In the genomic region with DNA sequence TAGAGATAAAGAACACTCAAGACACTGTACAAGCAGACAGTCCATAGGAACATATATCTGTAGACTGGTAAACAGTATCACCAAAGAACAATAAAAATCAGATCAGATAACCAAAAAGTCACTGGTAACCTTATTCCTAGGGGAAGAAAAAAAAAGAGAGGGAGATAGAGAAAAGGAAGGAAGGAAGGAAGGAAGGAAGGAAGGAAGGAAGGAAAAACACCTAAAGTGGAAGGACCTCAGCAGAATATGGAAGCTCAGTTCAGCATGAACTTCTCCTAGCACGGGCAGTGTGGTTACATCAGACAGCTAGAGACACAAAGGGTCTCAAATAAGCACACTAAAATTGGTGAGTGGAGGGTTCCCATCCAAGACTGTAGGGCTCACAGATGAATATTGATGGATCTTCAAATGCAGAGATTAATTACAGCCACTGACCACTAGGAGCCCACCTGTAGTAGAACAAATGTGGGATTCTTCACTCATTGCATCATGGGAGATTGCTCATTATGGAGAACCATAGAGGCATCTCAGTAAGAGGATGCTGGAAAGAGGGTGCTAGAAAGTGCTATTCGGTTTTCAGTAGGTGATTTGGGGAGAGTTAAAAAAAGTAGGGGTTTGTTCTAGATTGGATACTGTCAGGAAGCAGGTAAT, we compare ENCODE assay signal across 21 cellular contexts.
DNase-seq lines count a peak whose midpoint lies in the region; ATAC-seq and TF ChIP-seq lines count a peak whose summit lies in the region.
"Had no signal": no experiment of that assay in that cellular context is flagged by ENCODE, and none has a peak within 500 bp of the region (broad histone marks: within the 10 kb centered on the region; RNA-seq: fewer than 3 reads in every experiment).

No MANE protein-coding gene starts in this region.

- no peak overlapping the region for H4K5ac ChIP-seq in mesendoderm (ENCODE audit: low read length)

- H3K9ac ChIP-seq in SK-N-MC (ENCODE audit: insufficient read length): no peak overlapping the region
- no peak overlapping the region for H3K9ac ChIP-seq in mesendoderm (ENCODE audit: low read length)

- H3K9me3 Mint-ChIP-seq in activated CD4-positive, alpha-beta T cell treated with anti-CD3 and anti-CD28 coated beads for 36 hours (ENCODE audit: low read depth): no peaks in the 10 kb centered on the region

- no peaks in the 10 kb centered on the region for H3K27me3 ChIP-seq in mesendoderm (ENCODE audit: insufficient read depth, low read length, poor library complexity)
- H3K27me3 ChIP-seq: SJCRH30, testis had no signal

- H3K36me3 Mint-ChIP-seq in activated CD4-positive, alpha-beta T cell treated with anti-CD3 and anti-CD28 coated beads for 36 hours (ENCODE audit: low read depth): no peaks in the 10 kb centered on the region

- H3K79me1 ChIP-seq in mesendoderm (ENCODE audit: low read length): no peaks in the 10 kb centered on the region

- H3K4me1 ChIP-seq in HEK293 (ENCODE audit: control insufficient read depth, insufficient read depth, low read length) (no peaks in the 10 kb centered on the region), mesendoderm (ENCODE audit: control insufficient read depth, low read depth, low read length) (peaks cover 2% of the 10 kb centered on the region)
- H3K4me1 ChIP-seq: left ventricle myocardium inferior, SJCRH30, testis had no signal

- H3K4ac ChIP-seq in mesendoderm (ENCODE audit: low read depth, low read length): no peak overlapping the region

- H3K4me3 ChIP-seq in GM12864 (ENCODE audit: low read depth, low read length): no peak overlapping the region
- no peak overlapping the region for H3K4me3 ChIP-seq in HEK293 (ENCODE audit: low read depth, low read length)
- H3K4me3 ChIP-seq in SK-N-MC: no peak overlapping the region
- H3K4me3 ChIP-seq in mesendoderm (ENCODE audit: low read length): no peak overlapping the region
- H3K4me3 ChIP-seq: left ventricle myocardium inferior, SJCRH30, testis had no signal

- no peaks in the 10 kb centered on the region for H3K79me2 ChIP-seq in mesendoderm (ENCODE audit: control insufficient read depth, insufficient read depth, low read length)

- H3K27ac Mint-ChIP-seq in activated CD4-positive, alpha-beta T cell treated with anti-CD3 and anti-CD28 coated beads for 36 hours: no peak overlapping the region
- H3K27ac Mint-ChIP-seq: B cell, HFFc6 had no signal

- no peak overlapping the region for H3K4me2 ChIP-seq in mesendoderm (ENCODE audit: low read length)

- peaks cover 9% of the 10 kb centered on the region for H3K27me3 Mint-ChIP-seq in activated CD4-positive, alpha-beta T cell treated with anti-CD3 and anti-CD28 coated beads for 36 hours
- H3K27me3 Mint-ChIP-seq: B cell had no signal

- no peak for ATAC-seq in activated CD4-positive, alpha-beta T cell treated with anti-CD3 and anti-CD28 coated beads for 36 hours
- no peak for ATAC-seq in GM19395 (IDR thresholded peaks at IDR 0.05; ENCODE audit: unreplicated experiment)

- H2BK5ac ChIP-seq in mesendoderm (ENCODE audit: low read length): no peak overlapping the region

- H3K23ac ChIP-seq in mesendoderm (ENCODE audit: low read length): no peak overlapping the region

- H4K8ac ChIP-seq in mesendoderm (ENCODE audit: low read depth, low read length): no peak overlapping the region

- H3K36me3 ChIP-seq in HEK293 (ENCODE audit: control insufficient read depth in 2 of 2, insufficient read depth in 1 of 2, low read length in 2 of 2) (no peaks in the 10 kb centered on the region), SK-N-MC (ENCODE audit: insufficient read depth, low read length) (no peaks in the 10 kb centered on the region), mesendoderm (ENCODE audit: control insufficient read depth, insufficient read depth, low read length) (no peaks in the 10 kb centered on the region)
- H3K36me3 ChIP-seq: left ventricle myocardium inferior, SJCRH30 had no signal

- H3K56ac ChIP-seq in mesendoderm (ENCODE audit: low read length): no peak overlapping the region

- H2BK120ac ChIP-seq in mesendoderm (ENCODE audit: low read depth, low read length): no peak overlapping the region

- CTCF ChIA-PET in HEK293 (lab: Yijun Ruan, JAX): interaction anchor here (0.6 to 0.7 kb wide), 2 partner anchors 128 to 1763 kb away, joined by 3 read pairs; no protein-coding TSS in a partner anchor
- CTCF ChIA-PET in activated CD4-positive, alpha-beta T cell treated with anti-CD3 and anti-CD28 coated beads for 36 hours (lab: Charles Lee): interaction anchor here (1.1 kb wide), 1 partner anchor 52 kb away, joined by 5 read pairs; no protein-coding TSS in a partner anchor

- no peaks in the 10 kb centered on the region for H3K9me3 ChIP-seq in HEK293 (ENCODE audit: control insufficient read depth, insufficient read depth, low read depth, low read length)
- no peaks in the 10 kb centered on the region for H3K9me3 ChIP-seq in SK-N-MC (ENCODE audit: low read depth, low read length)
- H3K9me3 ChIP-seq: left ventricle myocardium inferior, SJCRH30, testis had no signal

- no peak overlapping the region for H3K18ac ChIP-seq in mesendoderm (ENCODE audit: low read length)

- POLR2A ChIA-PET in HEK293 (lab: Yijun Ruan, JAX): no interaction called here
- POLR2A ChIA-PET in activated CD4-positive, alpha-beta T cell treated with anti-CD3 and anti-CD28 coated beads for 36 hours (lab: Charles Lee): no interaction called here

- TF ChIP-seq CTCF in GM12864 (IDR thresholded peaks at IDR 0.05; ENCODE audit: low read depth, low read length, missing control alignments) (peak; percentile 34), HEK293 (tag by site-specific recombination; IDR thresholded peaks at IDR 0.05) (no peak)

- H3K4me3 Mint-ChIP-seq in activated CD4-positive, alpha-beta T cell treated with anti-CD3 and anti-CD28 coated beads for 36 hours: no peak overlapping the region
- H3K4me3 Mint-ChIP-seq: B cell, HFFc6 had no signal

- H3K27ac ChIP-seq in HEK293 (ENCODE audit: extremely low read depth, low read depth, low read length) (no peak overlapping the region), SK-N-MC (peak overlapping the region; percentile 72), mesendoderm (ENCODE audit: low read depth, low read length) (no peak overlapping the region)
- H3K27ac ChIP-seq: left ventricle myocardium inferior, SJCRH30, testis had no signal

- no CpG with 5 or more reads among the region's 2 CpGs for WGBS in mesendoderm (ENCODE audit: extremely low coverage, insufficient coverage, low lambda C conversion rate)

- DNase-seq in GM12864 (ENCODE audit: low read depth): no peak
- no peak for DNase-seq in SK-N-MC (ENCODE audit: low read depth, low spot score)
- DNase-seq in mesendoderm: peak; percentile 47
- DNase-seq in activated CD4-positive, alpha-beta T cell treated with anti-CD3 and anti-CD28 coated beads for 36 hours: no peak
- no peak for DNase-seq in superior temporal gyrus (ENCODE audit: extremely low spot score)
- DNase-seq: activated CD4-positive, CD25-positive, alpha-beta regulatory T cell treated with anti-CD3 and anti-CD28 coated beads, Interleukin-2, amount 50 U/mL, for 72 hours; activated CD8-positive, alpha-beta memory T cell treated with anti-CD3 and anti-CD28 coated beads, Interleukin-2, amount 50 U/mL, for 4 hours; activated gamma-delta T cell; anterior cingulate cortex; HFFc6; left ventricle myocardium inferior; NCI-H1436 treated with DMSO at 0.1 percent for 48 hours; NCI-H226; stimulated activated CD4-positive, alpha-beta T cell treated with anti-CD3 and anti-CD28 coated beads, Interleukin-4, amount 100 ng/mL, for 4 hours; stimulated activated CD8-positive, alpha-beta memory T cell treated with anti-CD3 and anti-CD28 coated beads, Interleukin-4, amount 100 ng/mL, for 48 hours; T-helper 9 cell; testis had no signal

- H3K4me1 Mint-ChIP-seq in activated CD4-positive, alpha-beta T cell treated with anti-CD3 and anti-CD28 coated beads for 36 hours: no peaks in the 10 kb centered on the region

- no peak overlapping the region for H2BK15ac ChIP-seq in mesendoderm (replicated peaks; ENCODE audit: low read depth)

- no peak overlapping the region for H2AK5ac ChIP-seq in mesendoderm (ENCODE audit: low read length)

- intact Hi-C loops in activated CD4-positive, alpha-beta T cell treated with anti-CD3 and anti-CD28 coated beads for 36 hours (cut with DNase I, micrococcal nuclease): no loop called here

TF ChIP-seq in HEK293, 187 proteins besides CTCF, POLR2A, EP300 and RAD21:
- TF ChIP-seq ZNF366 (tag by site-specific recombination; conservative IDR thresholded peaks at IDR 0.05): peak; percentile 69
- TF ChIP-seq GLIS1 (tag by site-specific recombination; IDR thresholded peaks at IDR 0.05): no peak
- TF ChIP-seq ZNF76 (tag by site-specific recombination; IDR thresholded peaks at IDR 0.05; ENCODE audit: borderline replicate concordance, low read depth): no peak
- no peak for TF ChIP-seq ZNF391 (tag by site-specific recombination; IDR thresholded peaks at IDR 0.05; ENCODE audit: borderline replicate concordance, low read depth)
- no peak for TF ChIP-seq ZNF23 (tag by site-specific recombination; IDR thresholded peaks at IDR 0.05; ENCODE audit: borderline replicate concordance)
- TF ChIP-seq ZNF549 (tag by site-specific recombination; IDR thresholded peaks at IDR 0.05): no peak
- TF ChIP-seq, protein P1, sequence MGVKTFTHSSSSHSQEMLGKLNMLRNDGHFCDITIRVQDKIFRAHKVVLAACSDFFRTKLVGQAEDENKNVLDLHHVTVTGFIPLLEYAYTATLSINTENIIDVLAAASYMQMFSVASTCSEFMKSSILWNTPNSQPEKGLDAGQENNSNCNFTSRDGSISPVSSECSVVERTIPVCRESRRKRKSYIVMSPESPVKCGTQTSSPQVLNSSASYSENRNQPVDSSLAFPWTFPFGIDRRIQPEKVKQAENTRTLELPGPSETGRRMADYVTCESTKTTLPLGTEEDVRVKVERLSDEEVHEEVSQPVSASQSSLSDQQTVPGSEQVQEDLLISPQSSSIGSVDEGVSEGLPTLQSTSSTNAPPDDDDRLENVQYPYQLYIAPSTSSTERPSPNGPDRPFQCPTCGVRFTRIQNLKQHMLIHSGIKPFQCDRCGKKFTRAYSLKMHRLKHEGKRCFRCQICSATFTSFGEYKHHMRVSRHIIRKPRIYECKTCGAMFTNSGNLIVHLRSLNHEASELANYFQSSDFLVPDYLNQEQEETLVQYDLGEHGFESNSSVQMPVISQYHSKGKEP (tag by site-specific recombination; IDR thresholded peaks at IDR 0.05): no peak
- no peak for TF ChIP-seq RBAK (tag by site-specific recombination; IDR thresholded peaks at IDR 0.05)
TF ChIP-seq in HEK293: peak in this region for 1.
